Comparison of ENCODE assay signal across 1 cellular context in genomic region chr15:63327648-63328421, GRCh38.
TF ChIP-seq lines count a peak whose summit lies in the region.

No MANE protein-coding gene starts in this region.

TF ChIP-seq in GM12878, 131 proteins besides CTCF, POLR2A, EP300 and RAD21:
- TF ChIP-seq STAT3 (IDR thresholded peaks at IDR 0.05; ENCODE audit: low read depth, low read length) (no peak), PKNOX1 (IDR thresholded peaks at IDR 0.05) (peak; percentile 63; the same call in 1 of the 2 replicates)
